ENCODE assay signal across 1 cellular context in genomic region chr1:169576241-169576933, GRCh38.
TF ChIP-seq lines count a peak whose summit lies in the region.

No MANE protein-coding gene starts in this region.

TF ChIP-seq in HepG2, 621 proteins besides CTCF, POLR2A, EP300 and RAD21 (continued from another document and continues in another):
- no peak for TF ChIP-seq ATF6 (CRISPR knock-in tag; conservative IDR thresholded peaks at IDR 0.05)
- TF ChIP-seq KDM1A (CRISPR knock-in tag; IDR thresholded peaks at IDR 0.05), result peak; percentile 56; the same call in 1 of the 2 replicates
- no peak for TF ChIP-seq YEATS2 (CRISPR knock-in tag; IDR thresholded peaks at IDR 0.05; ENCODE audit: borderline replicate concordance)
- TF ChIP-seq NR3C1 (CRISPR knock-in tag; IDR thresholded peaks at IDR 0.05), result no peak
- peak; percentile 85; the same call in 1 of the 2 replicates for TF ChIP-seq SOX5 (CRISPR knock-in tag; IDR thresholded peaks at IDR 0.05; ENCODE audit: borderline replicate concordance)
- no peak for TF ChIP-seq RBM39 (IDR thresholded peaks at IDR 0.05; ENCODE audit: low read depth, low read length, poor library complexity, severe bottlenecking)
- TF ChIP-seq MTF1 (CRISPR knock-in tag; IDR thresholded peaks at IDR 0.05), result no peak
- TF ChIP-seq ZFP37 (CRISPR knock-in tag; IDR thresholded peaks at IDR 0.05; ENCODE audit: borderline replicate concordance), result no peak
- TF ChIP-seq SMAD3 (CRISPR knock-in tag; IDR thresholded peaks at IDR 0.05), result no peak
- no peak for TF ChIP-seq YY1 (IDR thresholded peaks at IDR 0.05; ENCODE audit: insufficient read depth, insufficient replicate concordance, low read depth, low read length)
- no peak for TF ChIP-seq JUNB (CRISPR knock-in tag; IDR thresholded peaks at IDR 0.05; ENCODE audit: borderline replicate concordance)
- TF ChIP-seq ARNT2 (CRISPR knock-in tag; IDR thresholded peaks at IDR 0.05; ENCODE audit: low read depth), result no peak
- no peak for TF ChIP-seq ZNF292 (CRISPR knock-in tag; IDR thresholded peaks at IDR 0.05; ENCODE audit: borderline replicate concordance, low read depth)
- TF ChIP-seq HHEX (CRISPR knock-in tag; IDR thresholded peaks at IDR 0.05), result no peak
- no peak for TF ChIP-seq ZNF746 (CRISPR knock-in tag; IDR thresholded peaks at IDR 0.05)
- TF ChIP-seq, protein P1, sequence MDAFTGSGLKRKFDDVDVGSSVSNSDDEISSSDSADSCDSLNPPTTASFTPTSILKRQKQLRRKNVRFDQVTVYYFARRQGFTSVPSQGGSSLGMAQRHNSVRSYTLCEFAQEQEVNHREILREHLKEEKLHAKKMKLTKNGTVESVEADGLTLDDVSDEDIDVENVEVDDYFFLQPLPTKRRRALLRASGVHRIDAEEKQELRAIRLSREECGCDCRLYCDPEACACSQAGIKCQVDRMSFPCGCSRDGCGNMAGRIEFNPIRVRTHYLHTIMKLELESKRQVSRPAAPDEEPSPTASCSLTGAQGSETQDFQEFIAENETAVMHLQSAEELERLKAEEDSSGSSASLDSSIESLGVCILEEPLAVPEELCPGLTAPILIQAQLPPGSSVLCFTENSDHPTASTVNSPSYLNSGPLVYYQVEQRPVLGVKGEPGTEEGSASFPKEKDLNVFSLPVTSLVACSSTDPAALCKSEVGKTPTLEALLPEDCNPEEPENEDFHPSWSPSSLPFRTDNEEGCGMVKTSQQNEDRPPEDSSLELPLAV (CRISPR knock-in tag; conservative IDR thresholded peaks at IDR 0.05; ENCODE audit: low read depth), result no peak
- no peak for TF ChIP-seq ZNF446 (CRISPR knock-in tag; IDR thresholded peaks at IDR 0.05)
- TF ChIP-seq, protein P2, sequence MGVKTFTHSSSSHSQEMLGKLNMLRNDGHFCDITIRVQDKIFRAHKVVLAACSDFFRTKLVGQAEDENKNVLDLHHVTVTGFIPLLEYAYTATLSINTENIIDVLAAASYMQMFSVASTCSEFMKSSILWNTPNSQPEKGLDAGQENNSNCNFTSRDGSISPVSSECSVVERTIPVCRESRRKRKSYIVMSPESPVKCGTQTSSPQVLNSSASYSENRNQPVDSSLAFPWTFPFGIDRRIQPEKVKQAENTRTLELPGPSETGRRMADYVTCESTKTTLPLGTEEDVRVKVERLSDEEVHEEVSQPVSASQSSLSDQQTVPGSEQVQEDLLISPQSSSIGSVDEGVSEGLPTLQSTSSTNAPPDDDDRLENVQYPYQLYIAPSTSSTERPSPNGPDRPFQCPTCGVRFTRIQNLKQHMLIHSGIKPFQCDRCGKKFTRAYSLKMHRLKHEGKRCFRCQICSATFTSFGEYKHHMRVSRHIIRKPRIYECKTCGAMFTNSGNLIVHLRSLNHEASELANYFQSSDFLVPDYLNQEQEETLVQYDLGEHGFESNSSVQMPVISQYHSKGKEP (CRISPR knock-in tag; IDR thresholded peaks at IDR 0.05), result no peak
- TF ChIP-seq, protein P3, sequence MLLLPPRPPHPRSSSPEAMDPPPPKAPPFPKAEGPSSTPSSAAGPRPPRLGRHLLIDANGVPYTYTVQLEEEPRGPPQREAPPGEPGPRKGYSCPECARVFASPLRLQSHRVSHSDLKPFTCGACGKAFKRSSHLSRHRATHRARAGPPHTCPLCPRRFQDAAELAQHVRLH (CRISPR knock-in tag; IDR thresholded peaks at IDR 0.05; ENCODE audit: borderline replicate concordance, low read depth), result 0 out of 2 replicates have a peak, but pooled peaks have one; percentile 30
- no peak for TF ChIP-seq FLYWCH1 (CRISPR knock-in tag; IDR thresholded peaks at IDR 0.05)
- TF ChIP-seq ZNF326 (CRISPR knock-in tag; IDR thresholded peaks at IDR 0.05; ENCODE audit: borderline replicate concordance), result no peak
- TF ChIP-seq MAZ (IDR thresholded peaks at IDR 0.05; ENCODE audit: borderline replicate concordance, low read depth, low read length), result no peak
- no peak for TF ChIP-seq MAZ (CRISPR knock-in tag; IDR thresholded peaks at IDR 0.05; ENCODE audit: low read depth)
- TF ChIP-seq SKIL (CRISPR knock-in tag; IDR thresholded peaks at IDR 0.05; ENCODE audit: borderline replicate concordance), result no peak
- TF ChIP-seq ZBTB7A (CRISPR knock-in tag; IDR thresholded peaks at IDR 0.05), result no peak
- no peak for TF ChIP-seq EZH2 (conservative IDR thresholded peaks at IDR 0.05; ENCODE audit: low read depth, low read length)
- no peak for TF ChIP-seq ZNF7 (CRISPR knock-in tag; IDR thresholded peaks at IDR 0.05)
- no peak for TF ChIP-seq SRSF1 (optimal IDR thresholded peaks at IDR 0.05; ENCODE audit: low read depth, low read length)
- TF ChIP-seq, protein P4, sequence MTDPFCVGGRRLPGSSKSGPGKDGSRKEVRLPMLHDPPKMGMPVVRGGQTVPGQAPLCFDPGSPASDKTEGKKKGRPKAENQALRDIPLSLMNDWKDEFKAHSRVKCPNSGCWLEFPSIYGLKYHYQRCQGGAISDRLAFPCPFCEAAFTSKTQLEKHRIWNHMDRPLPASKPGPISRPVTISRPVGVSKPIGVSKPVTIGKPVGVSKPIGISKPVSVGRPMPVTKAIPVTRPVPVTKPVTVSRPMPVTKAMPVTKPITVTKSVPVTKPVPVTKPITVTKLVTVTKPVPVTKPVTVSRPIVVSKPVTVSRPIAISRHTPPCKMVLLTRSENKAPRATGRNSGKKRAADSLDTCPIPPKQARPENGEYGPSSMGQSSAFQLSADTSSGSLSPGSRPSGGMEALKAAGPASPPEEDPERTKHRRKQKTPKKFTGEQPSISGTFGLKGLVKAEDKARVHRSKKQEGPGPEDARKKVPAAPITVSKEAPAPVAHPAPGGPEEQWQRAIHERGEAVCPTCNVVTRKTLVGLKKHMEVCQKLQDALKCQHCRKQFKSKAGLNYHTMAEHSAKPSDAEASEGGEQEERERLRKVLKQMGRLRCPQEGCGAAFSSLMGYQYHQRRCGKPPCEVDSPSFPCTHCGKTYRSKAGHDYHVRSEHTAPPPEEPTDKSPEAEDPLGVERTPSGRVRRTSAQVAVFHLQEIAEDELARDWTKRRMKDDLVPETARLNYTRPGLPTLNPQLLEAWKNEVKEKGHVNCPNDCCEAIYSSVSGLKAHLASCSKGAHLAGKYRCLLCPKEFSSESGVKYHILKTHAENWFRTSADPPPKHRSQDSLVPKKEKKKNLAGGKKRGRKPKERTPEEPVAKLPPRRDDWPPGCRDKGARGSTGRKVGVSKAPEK (CRISPR knock-in tag; IDR thresholded peaks at IDR 0.05; ENCODE audit: borderline replicate concordance), result no peak
- no peak for TF ChIP-seq ZNF891 (CRISPR knock-in tag; IDR thresholded peaks at IDR 0.05)
- TF ChIP-seq ZFP36 (IDR thresholded peaks at IDR 0.05; ENCODE audit: borderline replicate concordance, low read depth, low read length, partially characterized antibody), result no peak
- no peak; the same call in 1 of the 2 replicates for TF ChIP-seq ZNF563 (CRISPR knock-in tag; IDR thresholded peaks at IDR 0.05)
- no peak for TF ChIP-seq PAF1 (CRISPR knock-in tag; IDR thresholded peaks at IDR 0.05)
- no peak; the same call in 1 of the 2 replicates for TF ChIP-seq ZNF609 (CRISPR knock-in tag; IDR thresholded peaks at IDR 0.05; ENCODE audit: borderline replicate concordance)
- TF ChIP-seq DDIT3 (CRISPR knock-in tag; IDR thresholded peaks at IDR 0.05), result no peak
- TF ChIP-seq TGIF2 (CRISPR knock-in tag; IDR thresholded peaks at IDR 0.05), result no peak
- TF ChIP-seq, protein P5, sequence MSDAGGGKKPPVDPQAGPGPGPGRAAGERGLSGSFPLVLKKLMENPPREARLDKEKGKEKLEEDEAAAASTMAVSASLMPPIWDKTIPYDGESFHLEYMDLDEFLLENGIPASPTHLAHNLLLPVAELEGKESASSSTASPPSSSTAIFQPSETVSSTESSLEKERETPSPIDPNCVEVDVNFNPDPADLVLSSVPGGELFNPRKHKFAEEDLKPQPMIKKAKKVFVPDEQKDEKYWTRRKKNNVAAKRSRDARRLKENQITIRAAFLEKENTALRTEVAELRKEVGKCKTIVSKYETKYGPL (CRISPR knock-in tag; IDR thresholded peaks at IDR 0.05), result no peak
- peak; percentile 16; the same call in 1 of the 2 replicates for TF ChIP-seq RFX1 (IDR thresholded peaks at IDR 0.05)
- TF ChIP-seq KLF9 (CRISPR knock-in tag; IDR thresholded peaks at IDR 0.05; ENCODE audit: low read depth), result no peak
- no peak for TF ChIP-seq ETS1 (CRISPR knock-in tag; IDR thresholded peaks at IDR 0.05)
- no peak; the same call in 1 of the 2 replicates for TF ChIP-seq MYC (CRISPR knock-in tag; IDR thresholded peaks at IDR 0.05; ENCODE audit: borderline replicate concordance)
